Comparison of ENCODE assay signal across 8 cellular contexts in genomic region chr10:86711237-86711956, GRCh38. TPM values are rescaled to one million over a fixed set of nuclear protein-coding genes. Genes with fewer than 3 reads are reported as not detected.
DNase-seq lines count a peak whose midpoint lies in the region; ATAC-seq and TF ChIP-seq lines count a peak whose summit lies in the region.

No MANE protein-coding gene starts in this region.

- TF ChIP-seq CTCF in WI38 (IDR thresholded peaks at IDR 0.05; ENCODE audit: low read depth, low read length) = peak; percentile 75
- peak in 1 of 2 donors; percentile 50 for TF ChIP-seq CTCF in mammary epithelial cell (conservative IDR thresholded peaks at IDR 0.05 in 1 of 2, IDR thresholded peaks at IDR 0.05 in 1 of 2; ENCODE audit: extremely low read depth in 1 of 2, insufficient read depth in 1 of 2, low read depth in 1 of 2, low read length in 2 of 2)

- H3K4me1 ChIP-seq in mammary epithelial cell (ENCODE audit: insufficient read depth, low read length) = peaks cover 15% of the 10 kb centered on the region

- peak overlapping the region; percentile 73 for H3K9ac ChIP-seq in mammary epithelial cell (ENCODE audit: insufficient read depth, low read length)

- peaks cover 3% of the 10 kb centered on the region for H3K79me2 ChIP-seq in mammary epithelial cell (ENCODE audit: insufficient read depth, low read length)

- in situ Hi-C loops in mammary epithelial cell (cut with MboI; ENCODE audit: low sequenced_read_pairs in 2 of 2) = no loop called here

- no peaks in the 10 kb centered on the region for H3K27me3 ChIP-seq in mammary epithelial cell (ENCODE audit: insufficient read depth, low read length)

- DNase-seq in A172 (ENCODE audit: low spot score) (peak; percentile 79), NCI-H2029 (lab: John Stamatoyannopoulos, UW) (peak; percentile 39), mammary epithelial cell (peak; percentile 88), iris pigment epithelial cell (ENCODE audit: low read depth) (peak; percentile 91)
- DNase-seq in stimulated activated CD4-positive, alpha-beta T cell treated with anti-CD3 and anti-CD28 coated beads, Interleukin-12 subunit alpha, Interleukin-12 subunit beta, amount 100 ng/mL, for 4 hours = peak; percentile 83

- H3K4me2 ChIP-seq in mammary epithelial cell (ENCODE audit: insufficient read depth, low read depth, low read length) = peak overlapping the region; percentile 98

- WGBS in mammary epithelial cell (ENCODE audit: low coverage, missing lambda C conversion rate) = 4% methylated on average over 32 of the region's 94 CpGs

- H4K20me1 ChIP-seq in mammary epithelial cell (ENCODE audit: insufficient read depth, low read length) = no peaks in the 10 kb centered on the region

- dilution Hi-C loops in mammary epithelial cell (cut with HindIII; ENCODE audit: low sequenced_read_pairs) = no loop called here

- H3K4me3 ChIP-seq in WI38 (ENCODE audit: low read depth, low read length) (peak overlapping the region; percentile 63), mammary epithelial cell (replicated peaks in 1 of 3; ENCODE audit: insufficient read depth in 1 of 3, low read depth in 2 of 3, low read length in 3 of 3) (peak overlapping the region; percentile 63 to 72 (median 63))

- peak overlapping the region; percentile 48 for H3K27ac ChIP-seq in mammary epithelial cell (ENCODE audit: insufficient read depth, low read depth, low read length)

- peak overlapping the region; percentile 100 for H2AFZ ChIP-seq in mammary epithelial cell (ENCODE audit: low read depth, low read length)

- CTCF ChIA-PET in mammary epithelial cell (lab: Charles Lee; ENCODE audit: low non-redundant PET) = no interaction called here

- intact Hi-C loops in mammary epithelial cell (cut with micrococcal nuclease) = loop anchor here (1.0 to 2.0 kb wide), 3 partner anchors 46 to 249 kb away; no protein-coding TSS in a partner anchor

- BruUV-seq in mammary epithelial cell (replicated peaks; lab: Mats Ljungman, UMichigan) = no TSS peak

- ATAC-seq in GM18508 (IDR thresholded peaks at IDR 0.05; ENCODE audit: insufficient read depth, unreplicated experiment) (peak; percentile 48), HG02970 (IDR thresholded peaks at IDR 0.05; ENCODE audit: low FRiP score, unreplicated experiment) (peak; percentile 80)

- H3K36me3 ChIP-seq in mammary epithelial cell (ENCODE audit: insufficient read depth, low read length) = no peaks in the 10 kb centered on the region

- H3K9me3 ChIP-seq in mammary epithelial cell (replicated peaks; ENCODE audit: insufficient read depth, low read length) = no peaks in the 10 kb centered on the region

RNA-seq across cellular contexts. Expression of gene LDB3, which starts 43.1 kb away (rescaled TPM):
- 0.10 and 0.31 TPM in 2 replicates for total RNA-seq in A172 (2014; rRNA removed; shearing (Covaris generic))
- not detected for total RNA-seq in mammary epithelial cell
- polyA plus RNA-seq in mammary epithelial cell = not detected
- not detected for polyA minus RNA-seq in mammary epithelial cell

RNA-seq across cellular contexts. Expression of gene BMPR1A, which starts 45.0 kb away (rescaled TPM):
- 50.1 and 57.2 TPM in 2 replicates for total RNA-seq in A172 (2014; rRNA removed; shearing (Covaris generic))
- total RNA-seq in mammary epithelial cell = 10 to 100 TPM; 29.8 to 58.0 TPM
- polyA plus RNA-seq in mammary epithelial cell = 19.1 TPM
- polyA minus RNA-seq in mammary epithelial cell = 16.7 TPM

RNA-seq across cellular contexts. Expression of gene OPN4, which starts 57.0 kb away (rescaled TPM):
- 0.31 TPM in 1 of 2 replicates, not detected in the other for total RNA-seq in A172 (2014; rRNA removed; shearing (Covaris generic))
- not detected for total RNA-seq in mammary epithelial cell
- polyA plus RNA-seq in mammary epithelial cell = not detected
- polyA minus RNA-seq in mammary epithelial cell = not detected

Comparison
In these comparisons a context has a peak if more than half of its experiments do, and no peak if none do; other contexts are left out.
1. Peak in every context shown above with its lines: DNase-seq, ATAC-seq, H3K4me3 ChIP-seq and H3K27ac ChIP-seq.
2. DNase-seq: peak in every context shown above with its lines; median percentile 91 in iris pigment epithelial cell; 88 in mammary epithelial cell; 83 in stimulated activated CD4-positive, alpha-beta T cell treated with anti-CD3 and anti-CD28 coated beads, Interleukin-12 subunit alpha, Interleukin-12 subunit beta, amount 100 ng/mL, for 4 hours; 79 in A172; 39 in NCI-H2029.